In genomic region chr4:105147226-105148151, GRCh38 we compare ENCODE assay signal across 8 cellular contexts. TPM values are rescaled to one million over a fixed set of nuclear protein-coding genes. Genes with fewer than 3 reads are reported as not detected.
DNase-seq lines count a peak whose midpoint lies in the region; ATAC-seq and TF ChIP-seq lines count a peak whose summit lies in the region.

No MANE protein-coding gene starts in this region.

- no peaks in the 10 kb centered on the region for H3K9me3 ChIP-seq in mucosa of rectum (ENCODE audit: control insufficient read depth in 2 of 2, low read length in 2 of 2)
- H3K9me3 ChIP-seq in thoracic aorta, result no peaks in the 10 kb centered on the region

- no peaks in the 10 kb centered on the region for H3K27me3 ChIP-seq in mucosa of rectum (ENCODE audit: control insufficient read depth in 2 of 2, insufficient read depth in 2 of 2, low read length in 2 of 2)
- H3K27me3 ChIP-seq in thoracic aorta (replicated peaks; ENCODE audit: insufficient read depth), result no peaks in the 10 kb centered on the region

- ATAC-seq in thoracic aorta (ENCODE audit: insufficient number of reproducible peaks, low FRiP score, low read depth) (peak; percentile 9), HG02970 (IDR thresholded peaks at IDR 0.05; ENCODE audit: low FRiP score, unreplicated experiment) (no peak)

- H3K27ac ChIP-seq in mucosa of rectum (ENCODE audit: low read depth in 2 of 2, low read length in 2 of 2), result peak overlapping the region; percentile 84 to 88
- peak overlapping the region; percentile 68 to 79 for H3K27ac ChIP-seq in thoracic aorta

- peak overlapping the region; percentile 98 to 100 for H3K9ac ChIP-seq in mucosa of rectum (ENCODE audit: low read depth in 1 of 2, low read length in 2 of 2)

- no peak for TF ChIP-seq POLR2A in erythroblast (IDR thresholded peaks at IDR 0.05; ENCODE audit: low read length)

- H3K4me3 ChIP-seq in mucosa of rectum (ENCODE audit: low read length in 2 of 2) (peak overlapping the region; percentile 100), thoracic aorta (peak overlapping the region; percentile 94)

- H3K4me1 ChIP-seq in mucosa of rectum (ENCODE audit: control insufficient read depth in 2 of 2, insufficient read depth in 2 of 2, low read length in 2 of 2) (peaks cover 6 to 12% of the 10 kb centered on the region in 2 donors), thoracic aorta (ENCODE audit: control insufficient read depth in 1 of 2, low read depth in 2 of 2) (peaks cover 23 to 24% of the 10 kb centered on the region in 2 donors)

- no peaks in the 10 kb centered on the region for H3K36me3 ChIP-seq in mucosa of rectum (ENCODE audit: control insufficient read depth in 2 of 2, insufficient read depth in 2 of 2, low read length in 2 of 2)
- H3K36me3 ChIP-seq in thoracic aorta, result no peaks in the 10 kb centered on the region

- DNase-seq in NCI-H510A treated with DMSO at 0.1 percent for 48 hours (lab: John Stamatoyannopoulos, UW), result peak; percentile 32
- no peak for DNase-seq in NCI-H510A (lab: John Stamatoyannopoulos, UW)
- peak; percentile 17 for DNase-seq in NCI-H2171 (lab: John Stamatoyannopoulos, UW)
- DNase-seq in activated T-cell treated with anti-CD3 and anti-CD28 coated beads for 24 hours (ENCODE audit: low read depth), result peak; percentile 1
- peak; percentile 62 to 69 for DNase-seq in erythroblast (lab: John Stamatoyannopoulos, UW)
- no peak for DNase-seq in thoracic aorta (ENCODE audit: low spot score)

- no peak for TF ChIP-seq CTCF in thoracic aorta (IDR thresholded peaks at IDR 0.05)

RNA-seq across cellular contexts. Expression of gene TET2, which starts 0.8 kb away (rescaled TPM):
- 10 to 100 TPM; 23.6 to 31.7 TPM for total RNA-seq in thoracic aorta

Comparison
In these comparisons a context has a peak if more than half of its experiments do, and no peak if none do; other contexts are left out.
1. DNase-seq: peak in NCI-H510A treated with DMSO at 0.1 percent for 48 hours (single experiment), NCI-H2171 (single experiment), activated T-cell treated with anti-CD3 and anti-CD28 coated beads for 24 hours (single experiment) and erythroblast (2 of 2); none in NCI-H510A (single experiment) and thoracic aorta (single experiment).